Comparison of ENCODE assay signal across 13 cellular contexts in genomic region chr7:116162992-116163391, GRCh38. TPM values are rescaled to one million over a fixed set of nuclear protein-coding genes. Genes with fewer than 3 reads are reported as not detected.
DNase-seq lines count a peak whose midpoint lies in the region; ATAC-seq, FAIRE-seq and TF ChIP-seq lines count a peak whose summit lies in the region.
"Had no signal": no experiment of that assay in that cellular context is flagged by ENCODE, and none has a peak within 500 bp of the region (broad histone marks: within the 10 kb centered on the region; RNA-seq: fewer than 3 reads in every experiment).

No MANE protein-coding gene starts in this region.

- H3K79me2 ChIP-seq in Loucy (ENCODE audit: insufficient read depth, low read length) = no peaks in the 10 kb centered on the region

- peak overlapping the region; percentile 94 for H3K27ac Mint-ChIP-seq in stimulated activated memory B cell treated with anti-CD40 and anti-IgM and Interleukin-4, amounts not matched to agents 10 μg/mL and 1 μg/mL and 100 μg/mL, for 72 hours

- DNase-seq in GM12892 (ENCODE audit: insufficient read length) (no peak), epithelial cell of proximal tubule (ENCODE audit: low read depth) (no peak), amniotic stem cell (lab: John Stamatoyannopoulos, UW) (no peak), right atrium auricular region (ENCODE audit: low spot score) (no peak), NCI-H1436 (lab: John Stamatoyannopoulos, UW) (no peak)
- DNase-seq: COR-L47; naive B cell; NCI-H1105; NCI-H2227 treated with DMSO at 0.1 percent for 48 hours; stimulated activated naive CD8-positive, alpha-beta T cell treated with anti-CD3 and anti-CD28 coated beads, Interleukin-15, Interleukin-2, amounts not matched to agents 100 U/mL and 50 U/mL, for 24 hours had no signal

- H3K4me2 ChIP-seq in Loucy (ENCODE audit: low read depth, low read length, poor library complexity, severe bottlenecking) = no peak overlapping the region

- H3K9me3 ChIP-seq in Loucy (ENCODE audit: insufficient read depth, low read depth, low read length) (no peaks in the 10 kb centered on the region), right atrium auricular region (no peaks in the 10 kb centered on the region)
- H3K9me3 ChIP-seq: vagina had no signal

- H3K9ac ChIP-seq in Loucy (ENCODE audit: low read depth, low read length, poor library complexity, severe bottlenecking) = no peak overlapping the region

- H3K27me3 ChIP-seq in Loucy (ENCODE audit: insufficient read depth, low read length, poor library complexity, severe bottlenecking) = no peaks in the 10 kb centered on the region
- no peaks in the 10 kb centered on the region for H3K27me3 ChIP-seq in right atrium auricular region
- H3K27me3 ChIP-seq: vagina had no signal

- ATAC-seq in stimulated activated memory B cell treated with anti-CD40 and anti-IgM and Interleukin-4, amounts not matched to agents 10 μg/mL and 1 μg/mL and 100 μg/mL, for 72 hours = no peak
- ATAC-seq: stimulated activated naive CD8-positive, alpha-beta T cell treated with anti-CD3 and anti-CD28 coated beads, Interleukin-15, Interleukin-2, amounts not matched to agents 100 U/mL and 50 U/mL, for 24 hours had no signal

- TF ChIP-seq POLR2A in GM12892 (IDR thresholded peaks at IDR 0.05; ENCODE audit: low read depth, low read length) = no peak

- H3K4me3 Mint-ChIP-seq in stimulated activated memory B cell treated with anti-CD40 and anti-IgM and Interleukin-4, amounts not matched to agents 10 μg/mL and 1 μg/mL and 100 μg/mL, for 72 hours = no peak overlapping the region

- no peak overlapping the region for H3K27ac ChIP-seq in right atrium auricular region
- H3K27ac ChIP-seq: vagina had no signal

- H3K36me3 ChIP-seq in Loucy (ENCODE audit: insufficient read depth, low read length) (no peaks in the 10 kb centered on the region), right atrium auricular region (no peaks in the 10 kb centered on the region)
- H3K36me3 ChIP-seq: vagina had no signal

- no peaks in the 10 kb centered on the region for H3K27me3 Mint-ChIP-seq in stimulated activated memory B cell treated with anti-CD40 and anti-IgM and Interleukin-4, amounts not matched to agents 10 μg/mL and 1 μg/mL and 100 μg/mL, for 72 hours
- H3K27me3 Mint-ChIP-seq: naive B cell had no signal

- FAIRE-seq in GM12892 (lab: Jason Lieb, UNC) = peak; percentile 66

- no peaks in the 10 kb centered on the region for H3K9me2 ChIP-seq in Loucy (replicated peaks; ENCODE audit: low read depth, low read length)

- peaks cover 76% of the 10 kb centered on the region for H3K4me1 Mint-ChIP-seq in stimulated activated memory B cell treated with anti-CD40 and anti-IgM and Interleukin-4, amounts not matched to agents 10 μg/mL and 1 μg/mL and 100 μg/mL, for 72 hours

- H3K4me3 ChIP-seq in Loucy (ENCODE audit: low read length, poor library complexity, severe bottlenecking) = no peak overlapping the region
- no peak overlapping the region for H3K4me3 ChIP-seq in epithelial cell of proximal tubule (ENCODE audit: low read depth, low read length)
- H3K4me3 ChIP-seq in right atrium auricular region = no peak overlapping the region
- H3K4me3 ChIP-seq: vagina had no signal

- H3F3A ChIP-seq in Loucy (ENCODE audit: low read depth) = no peaks in the 10 kb centered on the region

- TF ChIP-seq CTCF in Loucy (conservative IDR thresholded peaks at IDR 0.05; ENCODE audit: low read length) = peak; percentile 55
- peak; percentile 50 for TF ChIP-seq CTCF in epithelial cell of proximal tubule (conservative IDR thresholded peaks at IDR 0.05; ENCODE audit: low read depth, low read length)
- no peak for TF ChIP-seq CTCF in right atrium auricular region (IDR thresholded peaks at IDR 0.05)

- H3K4me1 ChIP-seq in Loucy (ENCODE audit: insufficient read depth, low read length, poor library complexity, severe bottlenecking) (peaks cover 22% of the 10 kb centered on the region), right atrium auricular region (no peaks in the 10 kb centered on the region)
- H3K4me1 ChIP-seq: vagina had no signal

- H4K20me1 ChIP-seq in Loucy (ENCODE audit: insufficient read depth, low read length, poor library complexity, severe bottlenecking) = no peaks in the 10 kb centered on the region

- H3K36me3 Mint-ChIP-seq in stimulated activated memory B cell treated with anti-CD40 and anti-IgM and Interleukin-4, amounts not matched to agents 10 μg/mL and 1 μg/mL and 100 μg/mL, for 72 hours = no peaks in the 10 kb centered on the region
- H3K36me3 Mint-ChIP-seq: naive B cell had no signal

- peaks cover 2% of the 10 kb centered on the region for H3K9me3 Mint-ChIP-seq in stimulated activated memory B cell treated with anti-CD40 and anti-IgM and Interleukin-4, amounts not matched to agents 10 μg/mL and 1 μg/mL and 100 μg/mL, for 72 hours

- H2AFZ ChIP-seq in Loucy (ENCODE audit: low read length) = no peak overlapping the region

RNA-seq across cellular contexts. Expression of gene TES, which starts 47.3 kb away (rescaled TPM):
- polyA plus RNA-seq in GM12892 (2012; ENCODE audit: missing spikeins) = 65.6 TPM
- total RNA-seq in epithelial cell of proximal tubule = 153 and 174 TPM in 2 replicates
- total RNA-seq in right atrium auricular region = 10 to 100 TPM; 18.0 to 23.3 TPM

Comparison
In these comparisons a context has a peak if more than half of its experiments do, and no peak if none do; other contexts are left out.
1. CTCF ChIP-seq: peak in Loucy (single experiment) and epithelial cell of proximal tubule (single experiment); none in right atrium auricular region (0 of 2).